Comparison of ENCODE assay signal across 26 cellular contexts in the genomic region with DNA sequence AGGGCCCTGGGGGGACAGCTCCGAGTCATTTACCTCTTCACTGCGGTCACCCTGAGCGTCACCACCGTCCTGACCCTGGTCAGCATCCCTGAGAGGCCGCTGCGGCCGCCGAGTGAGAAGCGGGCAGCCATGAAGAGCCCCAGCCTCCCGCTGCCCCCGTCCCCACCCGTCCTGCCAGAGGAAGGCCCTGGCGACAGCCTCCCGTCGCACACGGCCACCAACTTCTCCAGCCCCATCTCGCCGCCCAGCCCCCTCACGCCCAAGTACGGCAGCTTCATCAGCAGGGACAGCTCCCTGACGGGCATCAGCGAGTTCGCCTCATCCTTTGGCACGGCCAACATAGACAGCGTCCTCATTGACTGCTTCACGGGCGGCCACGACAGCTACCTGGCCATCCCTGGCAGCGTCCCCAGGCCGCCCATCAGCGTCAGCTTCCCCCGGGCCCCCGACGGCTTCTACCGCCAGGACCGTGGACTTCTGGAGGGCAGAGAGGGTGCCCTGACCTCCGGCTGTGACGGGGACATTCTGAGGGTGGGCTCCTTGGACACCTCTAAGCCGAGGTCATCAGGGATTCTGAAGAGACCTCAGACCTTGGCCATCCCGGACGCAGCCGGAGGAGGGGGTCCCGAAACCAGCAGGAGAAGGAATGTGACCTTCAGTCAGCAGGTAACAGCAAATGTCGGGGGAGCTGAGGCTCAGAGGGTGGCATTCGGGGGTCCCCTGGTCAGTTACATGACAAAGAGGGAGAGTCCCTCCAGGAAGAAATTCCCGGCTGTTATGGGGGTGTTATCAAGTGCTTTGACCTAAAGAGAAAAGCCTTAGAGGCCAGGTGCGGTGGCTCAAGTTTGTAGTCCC.
"Had no signal": no experiment of that assay in that cellular context is flagged by ENCODE, and none has a peak within 500 bp of the region (broad histone marks: within the 10 kb centered on the region; RNA-seq: fewer than 3 reads in every experiment).

No MANE protein-coding gene starts in this region.

- H3K27ac Mint-ChIP-seq: activated naive CD4-positive, alpha-beta T cell treated with anti-CD3 and anti-CD28 coated beads, Interleukin-2, amount 10 ng/mL, durations not matched to agents 7 days and 5 days; endodermal cell; nephron; T-helper 2 cell treated with Interferon-gamma antibody and Interleukin-4, amounts not matched to agents 5 μg/mL and 100 μg/mL, for 36 hours had no signal

- H3K4me1 ChIP-seq: foreskin keratinocyte, heart left ventricle, left ventricle myocardium inferior, prostate gland, tibial nerve had no signal

- H3K9me3 Mint-ChIP-seq: activated naive CD4-positive, alpha-beta T cell treated with anti-CD3 and anti-CD28 coated beads, Interleukin-2, amount 10 ng/mL, durations not matched to agents 7 days and 5 days; endodermal cell; nephron; T-helper 2 cell treated with Interferon-gamma antibody and Interleukin-4, amounts not matched to agents 5 μg/mL and 100 μg/mL, for 36 hours had no signal

- H3K27me3 Mint-ChIP-seq: activated naive CD4-positive, alpha-beta T cell treated with anti-CD3 and anti-CD28 coated beads, Interleukin-2, amount 10 ng/mL, durations not matched to agents 7 days and 5 days had no signal

- H3K4me2 ChIP-seq: smooth muscle cell had no signal

- H3K36me3 Mint-ChIP-seq: activated naive CD4-positive, alpha-beta T cell treated with anti-CD3 and anti-CD28 coated beads, Interleukin-2, amount 10 ng/mL, durations not matched to agents 7 days and 5 days had no signal

- H3K27me3 ChIP-seq: brain microvascular endothelial cell, foreskin keratinocyte, heart left ventricle, neutrophil, tibial nerve had no signal

- H3K4me3 Mint-ChIP-seq: activated naive CD4-positive, alpha-beta T cell treated with anti-CD3 and anti-CD28 coated beads, Interleukin-2, amount 10 ng/mL, durations not matched to agents 7 days and 5 days; endodermal cell; nephron; T-helper 2 cell treated with Interferon-gamma antibody and Interleukin-4, amounts not matched to agents 5 μg/mL and 100 μg/mL, for 36 hours had no signal

- H3K4me1 Mint-ChIP-seq: activated naive CD4-positive, alpha-beta T cell treated with anti-CD3 and anti-CD28 coated beads, Interleukin-2, amount 10 ng/mL, durations not matched to agents 7 days and 5 days; endodermal cell; nephron had no signal

- H3K9me3 ChIP-seq: heart left ventricle, left ventricle myocardium inferior, mucosa of descending colon, neutrophil, prostate gland, tibial nerve had no signal

- H3K36me3 ChIP-seq: brain microvascular endothelial cell, neutrophil, prostate gland had no signal

- H3K4me3 ChIP-seq: heart left ventricle, left ventricle myocardium inferior, mucosa of descending colon, prostate gland, smooth muscle cell, tibial nerve had no signal

- H3K27ac ChIP-seq: brain microvascular endothelial cell, foreskin keratinocyte, heart left ventricle, left ventricle myocardium inferior, neutrophil, prostate gland, tibial nerve had no signal

- ATAC-seq: esophagus mucosa, foreskin keratinocyte, mucosa of descending colon had no signal

- DNase-seq: activated CD4-positive, alpha-beta T cell treated with anti-CD3 and anti-CD28 coated beads for 4 hours; activated CD4-positive, alpha-beta T cell treated with anti-CD3 and anti-CD28 coated beads, Interleukin-2, amount 50 U/mL, for 48 hours; activated CD8-positive, alpha-beta memory T cell treated with anti-CD3 and anti-CD28 coated beads for 24 hours; activated gamma-delta T cell; activated naive CD4-positive, alpha-beta T cell treated with anti-CD3 and anti-CD28 coated beads, Interleukin-2, amount 10 ng/mL, durations not matched to agents 7 days and 5 days; activated T-cell treated with anti-CD3 and anti-CD28 coated beads, Interleukin-2, amount 50 U/mL, for 1 hour; amniotic stem cell; brain microvascular endothelial cell; caudate nucleus; cortex of kidney; endodermal cell; foreskin keratinocyte; hypothalamus; left ventricle myocardium inferior; mucosa of descending colon; retina; stimulated activated CD4-positive, alpha-beta T cell treated with anti-CD3 and anti-CD28 coated beads, Interleukin-1b, Interleukin-23, amount 100 ng/mL, for 48 hours; stimulated activated naive CD4-positive, alpha-beta T cell treated with Interleukin-2 at 50 U/mL for 16 hours had no signal
